9 cellular contexts compared by ENCODE assay signal in genomic region chr3:119033393-119034255, GRCh38. TPM values are rescaled to one million over a fixed set of nuclear protein-coding genes. Genes with fewer than 3 reads are reported as not detected.
A peak's percentile ranks its signal among the peaks of the same experiment; 100 is the strongest.
DNase-seq lines count a peak whose midpoint lies in the region; FAIRE-seq and TF ChIP-seq lines count a peak whose summit lies in the region.
"Had no signal": no experiment of that assay in that cellular context is flagged by ENCODE, and none has a peak within 500 bp of the region (broad histone marks: within the 10 kb centered on the region; RNA-seq: fewer than 3 reads in every experiment).

No MANE protein-coding gene starts in this region.

- H3K4me1 Mint-ChIP-seq in neural progenitor cell = peaks cover 11% of the 10 kb centered on the region

- peaks cover 0 to 12% (median 8%) of the 10 kb centered on the region in 10 experiments; a peak in 13 of 20 replicates for H3K4me1 ChIP-seq in BLaER1 treated with 17β-estradiol and CSF1 and Interleukin-3, amounts not matched to agents 10 nM and 100 nM
- no peaks in the 10 kb centered on the region for H3K4me1 ChIP-seq in NT2/D1 (ENCODE audit: insufficient read depth, insufficient read length)
- no peaks in the 10 kb centered on the region for H3K4me1 ChIP-seq in H1 (replicated peaks in 1 of 4; ENCODE audit: control insufficient read depth in 3 of 4, insufficient read depth in 4 of 4, low read length in 3 of 4)
- peaks cover 22% of the 10 kb centered on the region for H3K4me1 ChIP-seq in neural progenitor cell

- H3K79me2 ChIP-seq in H1 (ENCODE audit: control insufficient read depth in 1 of 2, insufficient read depth in 2 of 2, low read length in 2 of 2) (no peaks in the 10 kb centered on the region), neural progenitor cell (ENCODE audit: low read depth) (no peaks in the 10 kb centered on the region)

- TF ChIP-seq EP300 in H1 (IDR thresholded peaks at IDR 0.05; ENCODE audit: borderline replicate concordance in 1 of 2, low read depth in 2 of 2, low read length in 2 of 2) = no peak

- H2BK12ac ChIP-seq in H1 (ENCODE audit: low read depth, low read length) = no peak overlapping the region

- peaks cover 28 to 39% (median 37%) of the 10 kb centered on the region in 11 experiments for H3K27me3 ChIP-seq in BLaER1 treated with 17β-estradiol and CSF1 and Interleukin-3, amounts not matched to agents 10 nM and 100 nM
- peaks cover 37% of the 10 kb centered on the region for H3K27me3 ChIP-seq in NT2/D1 (ENCODE audit: insufficient read depth, insufficient read length)
- peaks cover 0 to 6% (median 5%) of the 10 kb centered on the region in 4 experiments; a peak in 4 of 7 replicates for H3K27me3 ChIP-seq in H1 (replicated peaks in 1 of 4; ENCODE audit: control insufficient read depth in 3 of 4, extremely low read depth in 1 of 4, insufficient read depth in 3 of 4, low read length in 3 of 4)
- peaks cover 39% of the 10 kb centered on the region for H3K27me3 ChIP-seq in neural progenitor cell

- H3K79me1 ChIP-seq in H1 (ENCODE audit: low read depth, low read length) = no peaks in the 10 kb centered on the region

- no peak overlapping the region for H4K91ac ChIP-seq in H1 (replicated peaks; ENCODE audit: insufficient read length, low read length)

- H2BK5ac ChIP-seq in H1 (ENCODE audit: low read depth, low read length) = no peak overlapping the region

- TF ChIP-seq CTCF in H1 (IDR thresholded peaks at IDR 0.05; ENCODE audit: control extremely low read depth in 1 of 3, insufficient read depth in 1 of 3, low read depth in 1 of 3, low read length in 3 of 3) (no peak), neural progenitor cell (IDR thresholded peaks at IDR 0.05) (no peak), GM10248 (IDR thresholded peaks at IDR 0.05; ENCODE audit: control extremely low read depth, extremely low read depth, low read depth, missing control alignments) (no peak)

- H3K27ac Mint-ChIP-seq in neural progenitor cell = no peak overlapping the region

- no peak overlapping the region for H3K27ac ChIP-seq in BLaER1 treated with 17β-estradiol and CSF1 and Interleukin-3, amounts not matched to agents 10 nM and 100 nM
- H3K27ac ChIP-seq in H1 (ENCODE audit: low read depth, low read length) (no peak overlapping the region), neural progenitor cell (no peak overlapping the region)

- peaks cover 5% of the 10 kb centered on the region; the same call in 1 of the 2 replicates for H3K23me2 ChIP-seq in H1 (ENCODE audit: low read depth, low read length)

- H3K23ac ChIP-seq in H1 (ENCODE audit: insufficient read length) = no peak overlapping the region

- H3K9me3 ChIP-seq in BLaER1 treated with 17β-estradiol and CSF1 and Interleukin-3, amounts not matched to agents 10 nM and 100 nM (replicated peaks in 1 of 11) = no peaks in the 10 kb centered on the region
- no peaks in the 10 kb centered on the region for H3K9me3 ChIP-seq in NT2/D1 (ENCODE audit: insufficient read depth, low read length)
- no peaks in the 10 kb centered on the region for H3K9me3 ChIP-seq in H1 (ENCODE audit: insufficient read depth in 2 of 2, low read depth in 1 of 2, low read length in 1 of 2)
- H3K9me3 ChIP-seq in neural progenitor cell (ENCODE audit: low read depth) = no peaks in the 10 kb centered on the region

- CTCF ChIA-PET in H1 (lab: Charles Lee; ENCODE audit: partially characterized antibody) = interaction anchor here (1.0 to 6.2 kb wide), 10 partner anchors 10 to 156 kb away, joined by 3 to 84 read pairs (median 4); no protein-coding TSS in a partner anchor
- CTCF ChIA-PET in GM10248 (lab: Yijun Ruan, JAX) = interaction anchor here (0.8 to 6.1 kb wide), 15 partner anchors 9 to 208 kb away, joined by 3 to 92 read pairs (median 4); no protein-coding TSS in a partner anchor

- H2AFZ ChIP-seq in H1 (ENCODE audit: low read length) = no peak overlapping the region
- peak overlapping the region; percentile 93 for H2AFZ ChIP-seq in neural progenitor cell (replicated peaks)

- no peaks in the 10 kb centered on the region for H3K36me3 ChIP-seq in BLaER1 treated with 17β-estradiol and CSF1 and Interleukin-3, amounts not matched to agents 10 nM and 100 nM
- no peaks in the 10 kb centered on the region for H3K36me3 ChIP-seq in NT2/D1 (ENCODE audit: insufficient read depth, insufficient read length, low read length)
- H3K36me3 ChIP-seq in H1 (ENCODE audit: control insufficient read depth in 2 of 4, insufficient read depth in 4 of 4, low read length in 3 of 4) = no peaks in the 10 kb centered on the region
- no peaks in the 10 kb centered on the region for H3K36me3 ChIP-seq in neural progenitor cell

- no peak overlapping the region for H4K5ac ChIP-seq in H1 (ENCODE audit: insufficient read length, low read depth, low read length)

- H3K4me2 ChIP-seq in BLaER1 treated with 17β-estradiol and CSF1 and Interleukin-3, amounts not matched to agents 10 nM and 100 nM = peak overlapping the region; percentile 84 to 99 (median 92)
- H3K4me2 ChIP-seq in H1 (ENCODE audit: insufficient read depth in 1 of 2, low read depth in 2 of 2, low read length in 2 of 2) (peak overlapping the region; percentile 57 to 78), neural progenitor cell (peak overlapping the region; percentile 87)

- H3K4ac ChIP-seq in H1 (replicated peaks; ENCODE audit: insufficient read length, low read depth, low read length) = no peak overlapping the region

- H3K4me3 Mint-ChIP-seq in neural progenitor cell = peak overlapping the region; percentile 90

- H3K27me3 Mint-ChIP-seq in neural progenitor cell (ENCODE audit: insufficient read depth, low read depth) = peaks cover 16% of the 10 kb centered on the region

- H3F3A ChIP-seq in neural progenitor cell (ENCODE audit: low read depth) = peaks cover 19% of the 10 kb centered on the region

- no peak overlapping the region for H2AK5ac ChIP-seq in H1 (ENCODE audit: low read depth, low read length)

- H2BK20ac ChIP-seq in H1 (ENCODE audit: low read length) = no peak overlapping the region

- H3K4me3 ChIP-seq in BLaER1 treated with 17β-estradiol and CSF1 and Interleukin-3, amounts not matched to agents 10 nM and 100 nM = peak overlapping the region; percentile 59 to 76 (median 68); a peak in 18 of 20 replicates
- H3K4me3 ChIP-seq in NT2/D1 (ENCODE audit: insufficient read length, low read depth) (peak overlapping the region; percentile 73), H1 (ENCODE audit: extremely low read depth in 1 of 4, insufficient read depth in 2 of 4, low read depth in 3 of 4, low read length in 4 of 4) (peak overlapping the region; percentile 56 to 78 (median 64)), neural progenitor cell (peak overlapping the region; percentile 68)

- TF ChIP-seq POLR2A in H1 (IDR thresholded peaks at IDR 0.05; ENCODE audit: control extremely low read depth in 1 of 2, low read depth in 2 of 2, low read length in 2 of 2) = no peak

- TF ChIP-seq RAD21 in H1 (IDR thresholded peaks at IDR 0.05 in 1 of 2, conservative IDR thresholded peaks at IDR 0.05 in 1 of 2; ENCODE audit: low read depth in 2 of 2, low read length in 2 of 2) = no peak

- H3K9ac ChIP-seq in BLaER1 treated with 17β-estradiol and CSF1 and Interleukin-3, amounts not matched to agents 10 nM and 100 nM = peak overlapping the region in 1 of 11 experiments; percentile 65; a peak in 4 of 22 replicates
- H3K9ac ChIP-seq in NT2/D1 (ENCODE audit: insufficient read length, low read depth) (peak overlapping the region; percentile 80), H1 (replicated peaks in 1 of 4; ENCODE audit: extremely low read depth in 1 of 4, low read depth in 3 of 4, low read length in 3 of 4) (peak overlapping the region in 1 of 4 experiments; percentile 34; a peak in 1 of 7 replicates), neural progenitor cell (no peak overlapping the region)

- 47% methylated on average over 14 of the region's 14 CpGs; no CpG with 5 or more reads in 1 of the 2 experiments for WGBS in H1 (ENCODE audit: extremely low coverage in 1 of 2, insufficient coverage in 1 of 2, insufficient read length in 1 of 2, insufficient replicate concordance in 2 of 2, low coverage in 1 of 2, low lambda C conversion rate in 2 of 2, missing lambda C conversion rate in 1 of 2), 2 experiments

- H4K20me1 ChIP-seq in BLaER1 treated with 17β-estradiol and CSF1 and Interleukin-3, amounts not matched to agents 10 nM and 100 nM = no peaks in the 10 kb centered on the region; a peak in 1 of 22 replicates
- H4K20me1 ChIP-seq in H1 (replicated peaks in 1 of 2; ENCODE audit: control insufficient read depth in 1 of 2, insufficient read depth in 2 of 2, low read length in 2 of 2) (no peaks in the 10 kb centered on the region), neural progenitor cell (ENCODE audit: low read depth) (no peaks in the 10 kb centered on the region)

- no peak overlapping the region for H4K8ac ChIP-seq in H1 (ENCODE audit: extremely low read depth, insufficient read depth, low read length)

- no peak for DNase-seq in NT2/D1 (ENCODE audit: low read depth, low spot score)
- DNase-seq in H1 (ENCODE audit: low read depth in 1 of 2, low spot score in 2 of 2) = no peak
- DNase-seq in neural progenitor cell (ENCODE audit: low spot score) = no peak
- no peak for DNase-seq in SIG-M5 treated with dmso at 0.1 percent for 504 hours (lab: John Stamatoyannopoulos, UW; ENCODE audit: unreplicated experiment)
- no peak for DNase-seq in NCI-H2196 treated with DMSO at 0.1 percent for 48 hours (lab: John Stamatoyannopoulos, UW; ENCODE audit: unreplicated experiment)
- no peak for DNase-seq in 8988T
- no peak for DNase-seq in GM10248 (ENCODE audit: extremely low spot score)

- no peak overlapping the region for H2BK120ac ChIP-seq in H1 (replicated peaks; ENCODE audit: low read depth, low read length)

- H3K18ac ChIP-seq in H1 (ENCODE audit: extremely low read depth, low read length) = no peak overlapping the region

- no peak overlapping the region for H3K56ac ChIP-seq in H1 (replicated peaks; ENCODE audit: insufficient read length, low read depth, low read length)

- no peak overlapping the region for H3K14ac ChIP-seq in H1 (ENCODE audit: insufficient read length)

- no peak for FAIRE-seq in H1 (lab: Jason Lieb, UNC)
- FAIRE-seq: RCC 7860 had no signal

- no peak overlapping the region for H2BK15ac ChIP-seq in H1 (ENCODE audit: low read length)

- no peaks in the 10 kb centered on the region for H3K36me3 Mint-ChIP-seq in neural progenitor cell

- H3K9me3 Mint-ChIP-seq in neural progenitor cell = no peaks in the 10 kb centered on the region

- POLR2A ChIA-PET in H1 (lab: Charles Lee; ENCODE audit: partially characterized antibody) = interaction anchor here (0.6 to 1.5 kb wide), 2 partner anchors 10 to 149 kb away, joined by 3 read pairs; no protein-coding TSS in a partner anchor
- POLR2A ChIA-PET in GM10248 (lab: Yijun Ruan, JAX) = no interaction called here

RNA-seq across cellular contexts. Expression of gene IGSF11, which starts 1.0 kb away (rescaled TPM):
- total RNA-seq in H1 (2021; fragmentation: NEBNext Ultra II Directional; extraction: Animal tissue kit (Norgen Biotek cat#: 25700)) = 1.1 and 1.6 TPM in 2 replicates
- 3.8 and 4.1 TPM in 2 replicates for polyA plus RNA-seq in H1 (2011; rRNA removed)
- 3.1 TPM for polyA plus RNA-seq in H1 (2011; cell fraction: cytosol; rRNA removed)
- 5.3 TPM for polyA plus RNA-seq in H1 (2011; cell fraction: nucleus; rRNA removed)
- 1.3 to 1.9 TPM (median 1.5 TPM) in 4 replicates for polyA plus RNA-seq in H1 (2012, experiment 1 of 2)
- polyA plus RNA-seq in H1 (2012, experiment 2 of 2) = 0.73 TPM
- 0.95 TPM for polyA plus RNA-seq in H1 (2013, experiment 1 of 2)
- 0.96 TPM for polyA plus RNA-seq in H1 (2013, experiment 2 of 2)
- polyA minus RNA-seq in H1 (2011; rRNA and poly(A)+ RNA removed) = 7.6 and 9.1 TPM in 2 replicates
- 2.6 TPM for polyA minus RNA-seq in H1 (2011; cell fraction: cytosol; rRNA and poly(A)+ RNA removed)
- 8.9 TPM for polyA minus RNA-seq in H1 (2011; cell fraction: nucleus; rRNA and poly(A)+ RNA removed)
- 2.7 and 4.1 TPM in 2 replicates for total RNA-seq in neural progenitor cell (ENCODE audit: low replicate concordance)
